Comparison of ENCODE assay signal across 21 cellular contexts in the genomic region with DNA sequence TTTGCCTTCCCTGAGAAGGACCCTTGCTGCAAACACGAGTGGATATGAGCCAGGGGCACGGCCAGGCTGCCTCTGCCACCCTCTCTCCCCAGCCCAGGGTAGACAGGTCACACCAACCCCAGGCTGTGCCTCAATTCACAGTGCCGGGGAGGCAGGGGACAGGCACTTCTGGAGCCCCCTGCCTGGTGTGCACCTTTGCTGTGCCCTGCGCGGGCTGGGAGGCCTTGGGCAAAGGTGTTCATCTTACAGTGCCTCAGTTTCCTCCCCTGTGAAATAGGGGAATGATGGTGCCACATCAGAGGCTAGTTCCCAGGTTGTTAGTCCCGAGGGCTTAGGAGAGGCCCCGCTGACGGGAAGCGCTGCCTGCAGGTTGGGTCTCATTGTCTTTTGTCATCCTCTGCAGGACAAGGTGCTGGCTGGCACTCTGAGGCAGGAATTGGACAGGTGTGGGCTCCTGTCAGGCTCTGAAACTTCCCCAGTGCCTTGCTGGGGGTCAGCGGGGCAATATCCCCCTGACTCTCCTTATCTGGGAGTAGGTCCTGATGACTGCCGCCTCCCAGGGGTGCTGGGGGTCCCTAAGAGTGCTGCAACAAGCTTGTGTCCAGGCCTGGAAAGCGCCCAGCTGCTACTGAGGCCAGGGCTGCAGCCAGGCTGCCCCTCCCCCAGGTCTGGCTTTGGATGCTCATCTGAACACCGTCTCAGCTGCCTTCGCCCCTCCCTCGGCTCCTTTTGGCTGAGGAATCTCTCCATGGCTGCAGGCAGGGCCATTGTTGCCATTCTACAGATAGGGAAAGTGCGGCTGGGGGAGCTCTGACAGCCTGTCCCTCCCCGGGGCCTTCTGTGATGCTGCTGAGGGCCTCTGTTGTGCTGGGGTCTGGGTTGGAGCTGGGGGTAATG. TPM values are rescaled to one million over a fixed set of nuclear protein-coding genes. Genes with fewer than 3 reads are reported as not detected.
"Had no signal": no experiment of that assay in that cellular context is flagged by ENCODE, and none has a peak within 500 bp of the region (broad histone marks: within the 10 kb centered on the region; RNA-seq: fewer than 3 reads in every experiment).

No MANE protein-coding gene starts in this region.

- DNase-seq: activated CD8-positive, alpha-beta memory T cell treated with anti-CD3 and anti-CD28 coated beads, Interleukin-2, amount 10 ng/mL, durations not matched to agents 7 days and 5 days; activated T-cell treated with anti-CD3 and anti-CD28 coated beads, Interleukin-2, amount 50 U/mL, for 24 hours; hypothalamus; kidney glomerular epithelial cell; left ventricle myocardium superior; mesenchymal stem cell; natural killer cell; occipital lobe; psoas muscle; stimulated activated CD4-positive, alpha-beta T cell treated with anti-CD3 and anti-CD28 coated beads, Interleukin-1b, Interleukin-23, amount 100 ng/mL, for 48 hours; stimulated activated naive CD8-positive, alpha-beta T cell treated with anti-CD3 and anti-CD28 coated beads, Interleukin-15, amount 100 ng/mL, for 72 hours; T-cell; T-helper 9 cell; testis had no signal

- H3K27me3 ChIP-seq: adrenal gland, right lobe of liver, testis had no signal

- H3K9me3 ChIP-seq: adrenal gland, esophagus muscularis mucosa, psoas muscle, right lobe of liver, testis had no signal

- H3K36me3 ChIP-seq: adrenal gland, esophagus muscularis mucosa, right lobe of liver had no signal

- H3K4me1 ChIP-seq: adrenal gland, psoas muscle, right lobe of liver, testis had no signal

- ATAC-seq: activated CD4-positive, CD25-positive, alpha-beta regulatory T cell treated with anti-CD3 and anti-CD28 coated beads, Interleukin-2, amount 50 U/mL, for 24 hours; activated CD8-positive, alpha-beta memory T cell treated with anti-CD3 and anti-CD28 coated beads, Interleukin-2, amount 10 ng/mL, durations not matched to agents 7 days and 5 days; left ventricle myocardium superior; natural killer cell; psoas muscle; stimulated activated naive CD8-positive, alpha-beta T cell treated with anti-CD3 and anti-CD28 coated beads, Interleukin-15, amount 100 ng/mL, for 72 hours; T-cell had no signal

- H3K4me3 ChIP-seq: adrenal gland, coronary artery, esophagus muscularis mucosa, psoas muscle, right lobe of liver, testis had no signal

- H3K27ac ChIP-seq: adrenal gland, coronary artery, esophagus muscularis mucosa, psoas muscle, right lobe of liver, testis had no signal

RNA-seq across cellular contexts. Expression of a gene that starts 3.1 kb away (rescaled TPM):
- total RNA-seq: esophagus muscularis mucosa, glomerular endothelial cell, left ventricle myocardium superior, occipital lobe, psoas muscle, right lobe of liver, urinary bladder had no signal

RNA-seq across cellular contexts. Expression of a gene that starts 9.9 kb away (rescaled TPM):
- total RNA-seq: esophagus muscularis mucosa, psoas muscle had no signal

RNA-seq across cellular contexts. Expression of a gene that starts 21.9 kb away (rescaled TPM):
- total RNA-seq: activated CD8-positive, alpha-beta memory T cell treated with anti-CD3 and anti-CD28 coated beads, Interleukin-2, amount 10 ng/mL, durations not matched to agents 7 days and 5 days; adrenal gland; esophagus muscularis mucosa; glomerular endothelial cell; left ventricle myocardium superior; occipital lobe; psoas muscle; right lobe of liver; T-cell; urinary bladder had no signal
- polyA plus RNA-seq: adrenal gland, psoas muscle, urinary bladder had no signal

RNA-seq across cellular contexts. Expression of a gene that starts 32.8 kb away (rescaled TPM):
- total RNA-seq: activated CD8-positive, alpha-beta memory T cell treated with anti-CD3 and anti-CD28 coated beads, Interleukin-2, amount 10 ng/mL, durations not matched to agents 7 days and 5 days; adrenal gland; esophagus muscularis mucosa; glomerular endothelial cell; left ventricle myocardium superior; occipital lobe; psoas muscle; right lobe of liver; T-cell; urinary bladder had no signal
- polyA plus RNA-seq: adrenal gland, psoas muscle, urinary bladder had no signal

RNA-seq across cellular contexts. Expression of a gene that starts 37.8 kb away (rescaled TPM):
- total RNA-seq: activated CD8-positive, alpha-beta memory T cell treated with anti-CD3 and anti-CD28 coated beads, Interleukin-2, amount 10 ng/mL, durations not matched to agents 7 days and 5 days; esophagus muscularis mucosa; glomerular endothelial cell; left ventricle myocardium superior; occipital lobe; testis had no signal
